ENCODE assay signal across 16 cellular contexts in genomic region chr2:188725981-188726380, GRCh38.
DNase-seq lines count a peak whose midpoint lies in the region; ATAC-seq, FAIRE-seq and TF ChIP-seq lines count a peak whose summit lies in the region.
"Had no signal": no experiment of that assay in that cellular context is flagged by ENCODE, and none has a peak within 500 bp of the region (broad histone marks: within the 10 kb centered on the region; RNA-seq: fewer than 3 reads in every experiment).

No MANE protein-coding gene starts in this region.

- intact Hi-C loops in PC-3 (cut with micrococcal nuclease) = no loop called here

- H3K27ac Mint-ChIP-seq in type B pancreatic cell = no peak overlapping the region
- H3K27ac Mint-ChIP-seq in T-helper 2 cell treated with Interferon-gamma antibody and Interleukin-4, amounts not matched to agents 5 μg/mL and 100 μg/mL, for 36 hours = no peak overlapping the region

- H3K27ac ChIP-seq in PC-3 (ENCODE audit: low read length) = no peak overlapping the region
- H3K27ac ChIP-seq: ascending aorta, Peyer's patch, prostate gland had no signal

- H3K4me3 ChIP-seq in AG09309 (ENCODE audit: control insufficient read depth, low read depth, low read length) = no peak overlapping the region
- H3K4me3 ChIP-seq in PC-3 (ENCODE audit: low read length) = no peak overlapping the region
- H3K4me3 ChIP-seq: ascending aorta, Peyer's patch, prostate gland had no signal

- H3K9ac ChIP-seq in PC-3 (ENCODE audit: low read length) = no peak overlapping the region

- no peak overlapping the region for H3K4me2 ChIP-seq in PC-3 (ENCODE audit: low read length)

- POLR2A ChIA-PET in PC-3 (lab: Charles Lee; ENCODE audit: unreplicated experiment) = no interaction called here

- no peaks in the 10 kb centered on the region for H3K79me2 ChIP-seq in PC-3 (ENCODE audit: low read length)

- no peaks in the 10 kb centered on the region for H3K4me1 ChIP-seq in PC-3 (ENCODE audit: insufficient read depth, low read length)
- H3K4me1 ChIP-seq: ascending aorta, Peyer's patch, prostate gland had no signal

- H2AFZ ChIP-seq in PC-3 (ENCODE audit: low read length) = no peak overlapping the region

- no peak for ATAC-seq in PC-3

- H3K4me1 Mint-ChIP-seq in type B pancreatic cell (ENCODE audit: unreplicated experiment) = peaks cover 19% of the 10 kb centered on the region
- H3K4me1 Mint-ChIP-seq in T-helper 2 cell treated with Interferon-gamma antibody and Interleukin-4, amounts not matched to agents 5 μg/mL and 100 μg/mL, for 36 hours (ENCODE audit: low read depth) = no peaks in the 10 kb centered on the region

- H3K9me3 ChIP-seq in PC-3 (ENCODE audit: low read length) = no peaks in the 10 kb centered on the region
- H3K9me3 ChIP-seq: ascending aorta, Peyer's patch, prostate gland had no signal

- H3K4me3 Mint-ChIP-seq in type B pancreatic cell = no peak overlapping the region
- H3K4me3 Mint-ChIP-seq in T-helper 2 cell treated with Interferon-gamma antibody and Interleukin-4, amounts not matched to agents 5 μg/mL and 100 μg/mL, for 36 hours = no peak overlapping the region

- DNase-seq in AG09309 (ENCODE audit: low read depth) = peak; percentile 21
- peak; percentile 64 for DNase-seq in PC-3
- DNase-seq in kidney tubule cell (ENCODE audit: low spot score) = peak; percentile 30
- no peak for DNase-seq in type B pancreatic cell (ENCODE audit: extremely low spot score, unreplicated experiment)
- no peak for DNase-seq in T-helper 2 cell treated with Interferon-gamma antibody and Interleukin-4, amounts not matched to agents 5 μg/mL and 100 μg/mL, for 36 hours (ENCODE audit: low spot score)
- no peak for DNase-seq in cerebellum (ENCODE audit: low spot score)
- DNase-seq in SW480 (ENCODE audit: low spot score) = no peak
- DNase-seq: activated effector memory CD4-positive, alpha-beta T cell treated with Interleukin-2 at 50 U/mL for 16 hours; AML-193; glutamatergic neuron; NCI-H2081 treated with DMSO at 0.1 percent for 48 hours; Peyer's patch; stimulated activated CD4-positive, alpha-beta T cell treated with anti-CD3 and anti-CD28 coated beads, Interleukin-15, amount 100 ng/mL, for 24 hours had no signal

- BruUV-seq in PC-3 (replicated peaks; lab: Mats Ljungman, UMichigan) = no TSS peak

- no peaks in the 10 kb centered on the region for H3K27me3 ChIP-seq in PC-3 (ENCODE audit: low read length)
- H3K27me3 ChIP-seq: ascending aorta, Peyer's patch had no signal

- H4K20me1 ChIP-seq in PC-3 (ENCODE audit: low read length) = no peaks in the 10 kb centered on the region

- no peaks in the 10 kb centered on the region for H3K9me3 Mint-ChIP-seq in type B pancreatic cell
- H3K9me3 Mint-ChIP-seq in T-helper 2 cell treated with Interferon-gamma antibody and Interleukin-4, amounts not matched to agents 5 μg/mL and 100 μg/mL, for 36 hours = no peaks in the 10 kb centered on the region

- H3K27me3 Mint-ChIP-seq in type B pancreatic cell = no peaks in the 10 kb centered on the region
- H3K27me3 Mint-ChIP-seq in T-helper 2 cell treated with Interferon-gamma antibody and Interleukin-4, amounts not matched to agents 5 μg/mL and 100 μg/mL, for 36 hours (ENCODE audit: low read depth) = no peaks in the 10 kb centered on the region

- TF ChIP-seq CTCF in AG09309 (IDR thresholded peaks at IDR 0.05; ENCODE audit: control insufficient read depth, insufficient read depth, low read depth, low read length, missing control alignments) (no peak), PC-3 (conservative IDR thresholded peaks at IDR 0.05; ENCODE audit: low read depth, low read length) (no peak), type B pancreatic cell (conservative IDR thresholded peaks at IDR 0.05) (no peak)

- H3F3A ChIP-seq in PC-3 (ENCODE audit: low read length, unreplicated experiment) = no peaks in the 10 kb centered on the region

- H3K9me2 ChIP-seq in PC-3 (replicated peaks; ENCODE audit: low read length) = no peaks in the 10 kb centered on the region

- no peaks in the 10 kb centered on the region for H3K36me3 ChIP-seq in PC-3 (ENCODE audit: low read depth, low read length)
- H3K36me3 ChIP-seq: ascending aorta, Peyer's patch, prostate gland had no signal

- CTCF ChIA-PET in PC-3 (lab: Charles Lee) = no interaction called here

- no peaks in the 10 kb centered on the region for H3K36me3 Mint-ChIP-seq in type B pancreatic cell
- H3K36me3 Mint-ChIP-seq in T-helper 2 cell treated with Interferon-gamma antibody and Interleukin-4, amounts not matched to agents 5 μg/mL and 100 μg/mL, for 36 hours (ENCODE audit: low read depth) = no peaks in the 10 kb centered on the region

- peak; percentile 88 for FAIRE-seq in endometrium (lab: Jason Lieb, UNC)

Comparison
In these comparisons a context has a peak if more than half of its experiments do, and no peak if none do; other contexts are left out.
1. DNase-seq: peak in AG09309 (single experiment), PC-3 (single experiment) and kidney tubule cell (single experiment); none in type B pancreatic cell (single experiment), T-helper 2 cell treated with Interferon-gamma antibody and Interleukin-4, amounts not matched to agents 5 μg/mL and 100 μg/mL, for 36 hours (single experiment), cerebellum (single experiment) and SW480 (single experiment).